Comparison of ENCODE assay signal across 9 cellular contexts in genomic region chr17:37483311-37484039, GRCh38. TPM values are rescaled to one million over a fixed set of nuclear protein-coding genes. Genes with fewer than 3 reads are reported as not detected.
DNase-seq lines count a peak whose midpoint lies in the region; ATAC-seq and TF ChIP-seq lines count a peak whose summit lies in the region.
"Had no signal": no experiment of that assay in that cellular context is flagged by ENCODE, and none has a peak within 500 bp of the region (broad histone marks: within the 10 kb centered on the region; RNA-seq: fewer than 3 reads in every experiment).

No MANE protein-coding gene starts in this region.

- H3K79me2 ChIP-seq in parathyroid adenoma: no peaks in the 10 kb centered on the region

- TF ChIP-seq CTCF in chondrocyte (IDR thresholded peaks at IDR 0.05) (no peak), parathyroid adenoma (IDR thresholded peaks at IDR 0.05) (no peak)

- ATAC-seq in GM21515 (IDR thresholded peaks at IDR 0.05; ENCODE audit: unreplicated experiment): no peak
- ATAC-seq in HG02798 (IDR thresholded peaks at IDR 0.05; ENCODE audit: poor library complexity, unreplicated experiment): no peak

- no peak overlapping the region for H3K4me2 ChIP-seq in parathyroid adenoma (ENCODE audit: low read length)

- H3K4me1 Mint-ChIP-seq in chondrocyte (ENCODE audit: low read depth): peaks cover 26% of the 10 kb centered on the region

- H3K9me3 ChIP-seq in parathyroid adenoma (ENCODE audit: control insufficient read depth, low read length): no peaks in the 10 kb centered on the region

- peak overlapping the region; percentile 90 for H3K27ac Mint-ChIP-seq in chondrocyte (ENCODE audit: unreplicated experiment)

- H3K9ac ChIP-seq in parathyroid adenoma: no peak overlapping the region

- peaks cover 8% of the 10 kb centered on the region for H3K4me1 ChIP-seq in parathyroid adenoma

- peaks cover 11% of the 10 kb centered on the region for H3K36me3 Mint-ChIP-seq in chondrocyte (ENCODE audit: low read depth)

- no peak overlapping the region for H3K4me3 ChIP-seq in parathyroid adenoma (ENCODE audit: low read depth, low read length)

- H2AFZ ChIP-seq in parathyroid adenoma: no peak overlapping the region

- no peak overlapping the region for H3K4me3 Mint-ChIP-seq in chondrocyte (ENCODE audit: unreplicated experiment)

- no peaks in the 10 kb centered on the region for H3K27me3 Mint-ChIP-seq in chondrocyte (ENCODE audit: low read depth)

- no peaks in the 10 kb centered on the region for H3K27me3 ChIP-seq in parathyroid adenoma (ENCODE audit: control insufficient read depth, insufficient read depth, low read length)

- H3K27ac ChIP-seq in parathyroid adenoma: peak overlapping the region; percentile 22

- peak; percentile 74 for DNase-seq in EL
- peak; percentile 24 for DNase-seq in NAMALWA (ENCODE audit: low spot score)
- DNase-seq in chondrocyte (ENCODE audit: low spot score): no peak
- DNase-seq in midbrain (lab: John Stamatoyannopoulos, UW): no peak
- no peak for DNase-seq in NCI-H226
- DNase-seq: left cardiac atrium had no signal

- no peaks in the 10 kb centered on the region for H3K9me3 Mint-ChIP-seq in chondrocyte (ENCODE audit: low read depth)

- H3K36me3 ChIP-seq in parathyroid adenoma (ENCODE audit: control insufficient read depth, insufficient read depth, low read length): no peaks in the 10 kb centered on the region

RNA-seq across cellular contexts. Expression of gene DUSP14, which starts 6.2 kb away (rescaled TPM):
- 33.6 to 37.3 TPM (median 34.7 TPM) in 3 replicates for total RNA-seq in chondrocyte

Comparison
In these comparisons a context has a peak if more than half of its experiments do, and no peak if none do; other contexts are left out.
1. DNase-seq: peak in EL (single experiment) and NAMALWA (single experiment); none in chondrocyte (single experiment), midbrain (single experiment) and NCI-H226 (single experiment).